ENCODE assay signal across 29 cellular contexts in the genomic region with DNA sequence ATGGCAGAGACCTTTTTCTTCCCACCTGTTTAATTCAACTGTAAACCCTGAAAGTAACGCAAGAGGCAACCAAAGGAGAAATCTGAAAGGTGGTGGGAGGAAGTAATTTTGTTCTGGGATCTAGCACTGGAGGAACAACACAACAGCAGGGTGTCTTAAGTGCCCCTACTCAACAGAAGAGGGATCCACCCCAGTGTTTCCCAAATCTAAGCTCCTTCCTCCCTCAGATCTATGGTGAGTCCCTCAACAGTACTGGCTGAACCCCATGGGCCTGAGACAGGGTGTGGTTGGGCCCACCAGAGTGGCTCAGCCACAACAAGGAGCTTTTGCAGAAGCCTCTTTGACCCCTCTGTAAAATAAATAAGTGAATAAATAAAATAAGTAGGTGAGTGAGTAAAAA.
"Had no signal": no experiment of that assay in that cellular context is flagged by ENCODE, and none has a peak within 500 bp of the region (broad histone marks: within the 10 kb centered on the region; RNA-seq: fewer than 3 reads in every experiment).

No MANE protein-coding gene starts in this region.

- FAIRE-seq: astrocyte, bronchial epithelial cell had no signal

- DNase-seq: activated CD4-positive, alpha-beta memory T cell treated with anti-CD3 and anti-CD28 coated beads, Interleukin-2, amount 10 ng/mL, durations not matched to agents 7 days and 5 days; activated CD4-positive, alpha-beta T cell treated with anti-CD3 and anti-CD28 coated beads for 1 hour; activated CD4-positive, alpha-beta T cell treated with anti-CD3 and anti-CD28 coated beads for 4 hours; activated CD4-positive, alpha-beta T cell treated with anti-CD3 and anti-CD28 coated beads, Interleukin-2, amount 10 ng/mL, durations not matched to agents 7 days and 5 days; activated CD4-positive, alpha-beta T cell treated with anti-CD3 and anti-CD28 coated beads, Interleukin-2, amount 50 U/mL, for 4 hours; activated CD8-positive, alpha-beta memory T cell treated with anti-CD3 and anti-CD28 coated beads, Interleukin-2, amount 50 U/mL, for 48 hours; activated effector memory CD4-positive, alpha-beta T cell treated with Interleukin-2 at 50 U/mL for 16 hours; activated gamma-delta T cell treated with Interleukin-2 at 50 U/mL for 16 hours; activated naive CD4-positive, alpha-beta T cell treated with anti-CD3 and anti-CD28 coated beads, Interleukin-2, amount 50 U/mL, for 16 hours; activated naive CD4-positive, alpha-beta T cell treated with Interleukin-2 at 50 U/mL for 16 hours; activated T-cell treated with anti-CD3 and anti-CD28 coated beads for 4 hours; activated T-cell treated with anti-CD3 and anti-CD28 coated beads, Interleukin-2, amount 50 U/mL, for 24 hours; activated T-cell treated with anti-CD3 and anti-CD28 coated beads, Interleukin-2, amount 50 U/mL, for 72 hours; amniotic stem cell; anterior cingulate cortex; brain microvascular endothelial cell; dorsolateral prefrontal cortex; effector memory CD4-positive, alpha-beta T cell; endodermal cell; foreskin fibroblast; head of caudate nucleus; T-helper 2 cell had no signal

- H3K4me1 Mint-ChIP-seq: activated CD4-positive, alpha-beta memory T cell treated with anti-CD3 and anti-CD28 coated beads, Interleukin-2, amount 10 ng/mL, durations not matched to agents 7 days and 5 days; activated CD4-positive, alpha-beta T cell treated with anti-CD3 and anti-CD28 coated beads, Interleukin-2, amount 10 ng/mL, durations not matched to agents 7 days and 5 days; central memory CD8-positive, alpha-beta T cell had no signal

- H3K27ac Mint-ChIP-seq: activated CD4-positive, alpha-beta memory T cell treated with anti-CD3 and anti-CD28 coated beads, Interleukin-2, amount 10 ng/mL, durations not matched to agents 7 days and 5 days; activated CD4-positive, alpha-beta T cell treated with anti-CD3 and anti-CD28 coated beads, Interleukin-2, amount 10 ng/mL, durations not matched to agents 7 days and 5 days; activated naive CD8-positive, alpha-beta T cell; activated T-cell treated with anti-CD3 and anti-CD28 coated beads, Interleukin-2, amount 50 U/mL, for 24 hours; activated T-cell treated with anti-CD3 and anti-CD28 coated beads, Interleukin-2, amount 50 U/mL, for 72 hours; dendritic cell treated with granulocyte-macrophage colony-stimulating factor and Interleukin-4, amounts not matched to agents 40 ng/mL and 50 ng/mL, for 4 days; endodermal cell had no signal

- H3K4me3 Mint-ChIP-seq: activated CD4-positive, alpha-beta memory T cell treated with anti-CD3 and anti-CD28 coated beads, Interleukin-2, amount 10 ng/mL, durations not matched to agents 7 days and 5 days; activated CD4-positive, alpha-beta T cell treated with anti-CD3 and anti-CD28 coated beads, Interleukin-2, amount 10 ng/mL, durations not matched to agents 7 days and 5 days; activated naive CD8-positive, alpha-beta T cell; activated T-cell treated with anti-CD3 and anti-CD28 coated beads, Interleukin-2, amount 50 U/mL, for 24 hours; activated T-cell treated with anti-CD3 and anti-CD28 coated beads, Interleukin-2, amount 50 U/mL, for 72 hours; central memory CD8-positive, alpha-beta T cell; dendritic cell treated with granulocyte-macrophage colony-stimulating factor and Interleukin-4, amounts not matched to agents 40 ng/mL and 50 ng/mL, for 4 days; endodermal cell had no signal

- H3K4me3 ChIP-seq: coronary artery, dorsolateral prefrontal cortex had no signal

- H3K27ac ChIP-seq: brain microvascular endothelial cell, coronary artery, dorsolateral prefrontal cortex had no signal

- H3K36me3 Mint-ChIP-seq: activated naive CD8-positive, alpha-beta T cell had no signal

- H3K36me3 ChIP-seq: brain microvascular endothelial cell had no signal

- H3K9me3 Mint-ChIP-seq: activated CD4-positive, alpha-beta memory T cell treated with anti-CD3 and anti-CD28 coated beads, Interleukin-2, amount 10 ng/mL, durations not matched to agents 7 days and 5 days; activated CD4-positive, alpha-beta T cell treated with anti-CD3 and anti-CD28 coated beads, Interleukin-2, amount 10 ng/mL, durations not matched to agents 7 days and 5 days; activated T-cell treated with anti-CD3 and anti-CD28 coated beads, Interleukin-2, amount 50 U/mL, for 24 hours; activated T-cell treated with anti-CD3 and anti-CD28 coated beads, Interleukin-2, amount 50 U/mL, for 72 hours; central memory CD8-positive, alpha-beta T cell; dendritic cell treated with granulocyte-macrophage colony-stimulating factor and Interleukin-4, amounts not matched to agents 40 ng/mL and 50 ng/mL, for 4 days; endodermal cell had no signal

- H3K27me3 ChIP-seq: brain microvascular endothelial cell, dorsolateral prefrontal cortex had no signal

- H3K27me3 Mint-ChIP-seq: activated CD4-positive, alpha-beta memory T cell treated with anti-CD3 and anti-CD28 coated beads, Interleukin-2, amount 10 ng/mL, durations not matched to agents 7 days and 5 days; activated CD4-positive, alpha-beta T cell treated with anti-CD3 and anti-CD28 coated beads, Interleukin-2, amount 10 ng/mL, durations not matched to agents 7 days and 5 days; activated naive CD8-positive, alpha-beta T cell; activated T-cell treated with anti-CD3 and anti-CD28 coated beads, Interleukin-2, amount 50 U/mL, for 24 hours; central memory CD8-positive, alpha-beta T cell; dendritic cell treated with granulocyte-macrophage colony-stimulating factor and Interleukin-4, amounts not matched to agents 40 ng/mL and 50 ng/mL, for 4 days had no signal

- ATAC-seq: activated T-cell treated with anti-CD3 and anti-CD28 coated beads, Interleukin-2, amount 50 U/mL, for 72 hours; esophagus mucosa had no signal
